Comparison of ENCODE assay signal across 27 cellular contexts in the genomic region with DNA sequence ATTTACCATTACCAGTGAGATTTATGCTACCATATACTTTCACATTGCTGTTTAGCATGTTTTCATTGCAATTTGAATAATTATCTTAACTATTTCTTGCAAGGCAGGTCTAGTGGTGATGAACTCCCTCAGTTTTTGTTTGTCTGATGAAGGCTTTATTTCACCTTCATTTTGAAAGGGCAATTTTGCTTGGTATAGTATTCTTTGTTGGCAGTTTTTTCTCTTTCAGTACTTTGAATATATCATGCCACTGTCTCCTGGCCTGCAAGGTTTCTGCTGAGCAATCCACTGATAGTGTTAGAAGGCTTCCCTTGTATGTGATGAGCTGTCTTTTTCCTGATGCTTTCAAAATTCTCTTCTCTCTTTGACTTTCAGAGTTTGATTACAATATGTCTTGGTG.
"Had no signal": no experiment of that assay in that cellular context is flagged by ENCODE, and none has a peak within 500 bp of the region (broad histone marks: within the 10 kb centered on the region; RNA-seq: fewer than 3 reads in every experiment).

No MANE protein-coding gene starts in this region.

- H3K4me1 ChIP-seq: stomach, suprapubic skin, testis, thyroid gland, tibial artery, tibial nerve, transverse colon, upper lobe of left lung, upper lobe of right lung, uterus, vagina had no signal

- H3K4me3 ChIP-seq: stomach, suprapubic skin, testis, thoracic aorta, thyroid gland, tibial artery, tibial nerve, transverse colon, upper lobe of left lung, upper lobe of right lung, uterus, vagina had no signal

- DNase-seq: stimulated activated CD4-positive, alpha-beta T cell treated with anti-CD3 and anti-CD28 coated beads, Interleukin-2, amount 100 ng/mL, for 48 hours; stimulated activated CD4-positive, alpha-beta T cell treated with anti-CD3 and anti-CD28 coated beads, Interleukin-4, amount 100 ng/mL, for 1 hour; stimulated activated CD4-positive, alpha-beta T cell treated with anti-CD3 and anti-CD28 coated beads, Interleukin-4, amount 100 ng/mL, for 24 hours; stimulated activated CD4-positive, alpha-beta T cell treated with anti-CD3 and anti-CD28 coated beads, Interleukin-4, amount 100 ng/mL, for 4 hours; stimulated activated CD8-positive, alpha-beta memory T cell treated with anti-CD3 and anti-CD28 coated beads, Interleukin-4, amount 100 ng/mL, for 48 hours; stimulated activated naive B cell treated with anti-CD40 and anti-IgM and Interleukin-4, amounts not matched to agents 10 μg/mL and 1 μg/mL and 100 μg/mL, for 72 hours; stimulated activated naive CD4-positive, alpha-beta T cell; stimulated activated naive CD4-positive, alpha-beta T cell treated with Interleukin-2 at 50 U/mL for 16 hours; stimulated activated naive CD8-positive, alpha-beta T cell treated with anti-CD3 and anti-CD28 coated beads, Interleukin-15, amount 100 ng/mL, for 72 hours; stimulated activated naive CD8-positive, alpha-beta T cell treated with anti-CD3 and anti-CD28 coated beads, Interleukin-15, Interleukin-2, amounts not matched to agents 100 U/mL and 50 U/mL, for 24 hours; stomach; substantia nigra; testis; thyroid gland; tibial artery; transverse colon; trophoblast cell; upper lobe of left lung; upper lobe of right lung; uterus had no signal

- H3K9me3 ChIP-seq: testis, thyroid gland had no signal

- H3K27ac ChIP-seq: stomach, suprapubic skin, testis, thoracic aorta, thyroid gland, tibial artery, tibial nerve, transverse colon, upper lobe of left lung, upper lobe of right lung, uterus, vagina had no signal

- H3K36me3 ChIP-seq: stomach, suprapubic skin, thoracic aorta, thyroid gland, tibial artery, tibial nerve, transverse colon, upper lobe of left lung, upper lobe of right lung, uterus, vagina had no signal

- ATAC-seq: stimulated activated effector memory CD8-positive, alpha-beta T cell treated with anti-CD3 and anti-CD28 coated beads, Interleukin-12 subunit alpha, Interleukin-12 subunit beta, amount 100 ng/mL, for 72 hours; stimulated activated memory B cell treated with anti-CD40 and anti-IgM and Interleukin-4, amounts not matched to agents 10 μg/mL and 1 μg/mL and 100 μg/mL, for 72 hours; stimulated activated naive B cell treated with anti-CD40 and anti-IgM and Interleukin-4, amounts not matched to agents 10 μg/mL and 1 μg/mL and 100 μg/mL, for 72 hours; stimulated activated naive CD8-positive, alpha-beta T cell treated with anti-CD3 and anti-CD28 coated beads, Interleukin-15, amount 100 ng/mL, for 72 hours; stimulated activated naive CD8-positive, alpha-beta T cell treated with anti-CD3 and anti-CD28 coated beads, Interleukin-15, Interleukin-2, amounts not matched to agents 100 U/mL and 50 U/mL, for 24 hours; upper lobe of right lung had no signal

- FAIRE-seq: urothelium cell line had no signal

- H3K27me3 ChIP-seq: stomach, suprapubic skin, testis, thyroid gland, tibial artery, tibial nerve, transverse colon, upper lobe of left lung, upper lobe of right lung, uterus, vagina had no signal
